ENCODE assay signal across 21 cellular contexts in genomic region chr1:229091721-229092136, GRCh38.
DNase-seq lines count a peak whose midpoint lies in the region; ATAC-seq and TF ChIP-seq lines count a peak whose summit lies in the region.
"Had no signal": no experiment of that assay in that cellular context is flagged by ENCODE, and none has a peak within 500 bp of the region (broad histone marks: within the 10 kb centered on the region; RNA-seq: fewer than 3 reads in every experiment).

No MANE protein-coding gene starts in this region.

- peak overlapping the region; percentile 53 for H4K91ac ChIP-seq in trophoblast cell (ENCODE audit: low read depth, low read length)

- H3K9me3 Mint-ChIP-seq in nephron progenitor cell = peaks cover 8% of the 10 kb centered on the region
- H3K9me3 Mint-ChIP-seq: natural killer cell treated with Interleukin-12 subunit alpha and Interleukin-12 subunit beta and Interleukin-15 and Interleukin-18, amount 100 ng/mL, for 72 hours; stimulated activated effector memory CD8-positive, alpha-beta T cell treated with anti-CD3 and anti-CD28 coated beads, Interleukin-12 subunit alpha, Interleukin-12 subunit beta, amount 100 ng/mL, for 72 hours had no signal

- no peak overlapping the region for H3K27ac Mint-ChIP-seq in nephron progenitor cell
- H3K27ac Mint-ChIP-seq: natural killer cell treated with Interleukin-12 subunit alpha and Interleukin-12 subunit beta and Interleukin-15 and Interleukin-18, amount 100 ng/mL, for 72 hours; stimulated activated effector memory CD8-positive, alpha-beta T cell treated with anti-CD3 and anti-CD28 coated beads, Interleukin-12 subunit alpha, Interleukin-12 subunit beta, amount 100 ng/mL, for 72 hours had no signal

- peak overlapping the region; percentile 72 for H2BK12ac ChIP-seq in trophoblast cell (ENCODE audit: low read length)

- H2BK120ac ChIP-seq in trophoblast cell (ENCODE audit: insufficient read depth, low read length, poor library complexity) = peak overlapping the region; percentile 30

- peaks cover 10% of the 10 kb centered on the region for H3K27me3 Mint-ChIP-seq in nephron progenitor cell (ENCODE audit: low read depth, poor library complexity)

- peak overlapping the region; percentile 45 for H3K14ac ChIP-seq in trophoblast cell (ENCODE audit: low read length)

- H3K4me3 ChIP-seq in BLaER1 treated with 17β-estradiol and CSF1 and Interleukin-3, amounts not matched to agents 10 nM and 100 nM = no peak overlapping the region
- H3K4me3 ChIP-seq in HUES64 (ENCODE audit: low read length) (no peak overlapping the region), trophoblast cell (ENCODE audit: low read depth, low read length) (no peak overlapping the region), Karpas-422 (ENCODE audit: low read length) (no peak overlapping the region)
- H3K4me3 ChIP-seq: upper lobe of left lung had no signal

- peak overlapping the region; percentile 22 for H3K18ac ChIP-seq in trophoblast cell (ENCODE audit: low read length)

- DNase-seq in caudate nucleus (lab: John Stamatoyannopoulos, UW) (no peak), trophoblast cell (no peak), Karpas-422 (no peak), nephron progenitor cell (no peak)
- no peak for DNase-seq in stimulated activated naive CD8-positive, alpha-beta T cell treated with anti-CD3 and anti-CD28 coated beads, Interleukin-15, Interleukin-2, amounts not matched to agents 100 U/mL and 50 U/mL, for 24 hours
- DNase-seq: activated CD4-positive, alpha-beta T cell treated with anti-CD3 and anti-CD28 coated beads for 4 hours; activated gamma-delta T cell treated with Interleukin-2 at 50 U/mL for 16 hours; CD8-positive, alpha-beta memory T cell; DND-41; hippocampal formation; kidney glomerular epithelial cell; mesenchymal stem cell; SW 1271; upper lobe of left lung had no signal

- H3K9me3 ChIP-seq in BLaER1 treated with 17β-estradiol and CSF1 and Interleukin-3, amounts not matched to agents 10 nM and 100 nM (replicated peaks in 1 of 11) = peaks cover 0 to 12% (median 8%) of the 10 kb centered on the region in 11 experiments; a peak in 7 of 22 replicates
- H3K9me3 ChIP-seq in HUES64 (ENCODE audit: insufficient read depth, low read depth, low read length) (peaks cover 7% of the 10 kb centered on the region), trophoblast cell (ENCODE audit: insufficient read depth, low read depth, low read length) (no peaks in the 10 kb centered on the region), Karpas-422 (ENCODE audit: low read length) (no peaks in the 10 kb centered on the region)
- H3K9me3 ChIP-seq: upper lobe of left lung had no signal

- H3K36me3 Mint-ChIP-seq in nephron progenitor cell (ENCODE audit: low read depth) = no peaks in the 10 kb centered on the region
- H3K36me3 Mint-ChIP-seq: natural killer cell treated with Interleukin-12 subunit alpha and Interleukin-12 subunit beta and Interleukin-15 and Interleukin-18, amount 100 ng/mL, for 72 hours had no signal

- ATAC-seq in GM18511 (IDR thresholded peaks at IDR 0.05; ENCODE audit: unreplicated experiment) = no peak
- no peak for ATAC-seq in stimulated activated naive CD8-positive, alpha-beta T cell treated with anti-CD3 and anti-CD28 coated beads, Interleukin-15, Interleukin-2, amounts not matched to agents 100 U/mL and 50 U/mL, for 24 hours
- ATAC-seq: natural killer cell treated with Interleukin-12 subunit alpha and Interleukin-12 subunit beta and Interleukin-15 and Interleukin-18, amount 100 ng/mL, for 72 hours; stimulated activated effector memory CD8-positive, alpha-beta T cell treated with anti-CD3 and anti-CD28 coated beads, Interleukin-12 subunit alpha, Interleukin-12 subunit beta, amount 100 ng/mL, for 72 hours had no signal

- H3K4me2 ChIP-seq in BLaER1 treated with 17β-estradiol and CSF1 and Interleukin-3, amounts not matched to agents 10 nM and 100 nM = peak overlapping the region in 7 of 11 experiments; percentile 48 to 68 (median 60); a peak in 11 of 22 replicates
- H3K4me2 ChIP-seq in trophoblast cell (ENCODE audit: low read length) (no peak overlapping the region), Karpas-422 (ENCODE audit: low read depth, low read length, poor library complexity, severe bottlenecking) (no peak overlapping the region)
- H3K4me2 ChIP-seq: KMS-11 had no signal

- H3K23ac ChIP-seq in trophoblast cell (ENCODE audit: low read length) = no peak overlapping the region

- H3K9me2 ChIP-seq in Karpas-422 (replicated peaks; ENCODE audit: insufficient read depth, low read length) = no peaks in the 10 kb centered on the region

- peak overlapping the region; percentile 8 for H4K8ac ChIP-seq in trophoblast cell (ENCODE audit: low read depth, low read length)

- no peak overlapping the region for H2BK5ac ChIP-seq in trophoblast cell (ENCODE audit: low read depth, low read length, poor library complexity)

- no peak overlapping the region for H4K12ac ChIP-seq in trophoblast cell (ENCODE audit: low read depth, low read length)

- H2AK5ac ChIP-seq in trophoblast cell (ENCODE audit: low read length) = peak overlapping the region; percentile 70

- H4K20me1 ChIP-seq in BLaER1 treated with 17β-estradiol and CSF1 and Interleukin-3, amounts not matched to agents 10 nM and 100 nM = no peaks in the 10 kb centered on the region
- no peaks in the 10 kb centered on the region for H4K20me1 ChIP-seq in Karpas-422 (ENCODE audit: insufficient read depth, low read depth, low read length)

- H3K4me3 Mint-ChIP-seq in nephron progenitor cell = no peak overlapping the region
- H3K4me3 Mint-ChIP-seq: CD8-positive, alpha-beta memory T cell; natural killer cell treated with Interleukin-12 subunit alpha and Interleukin-12 subunit beta and Interleukin-15 and Interleukin-18, amount 100 ng/mL, for 72 hours; stimulated activated effector memory CD8-positive, alpha-beta T cell treated with anti-CD3 and anti-CD28 coated beads, Interleukin-12 subunit alpha, Interleukin-12 subunit beta, amount 100 ng/mL, for 72 hours had no signal

- H3K79me1 ChIP-seq in trophoblast cell (ENCODE audit: low read length) = peaks cover 35% of the 10 kb centered on the region

- 78% methylated on average over 7 of the region's 7 CpGs for WGBS in HUES64
- WGBS in trophoblast cell (ENCODE audit: extremely low coverage, insufficient coverage, insufficient read length) = no CpG with 5 or more reads among the region's 7 CpGs

- H3K4me1 Mint-ChIP-seq in nephron progenitor cell = peaks cover 60% of the 10 kb centered on the region
- H3K4me1 Mint-ChIP-seq: stimulated activated effector memory CD8-positive, alpha-beta T cell treated with anti-CD3 and anti-CD28 coated beads, Interleukin-12 subunit alpha, Interleukin-12 subunit beta, amount 100 ng/mL, for 72 hours had no signal

- no peaks in the 10 kb centered on the region for H3K27me3 ChIP-seq in BLaER1 treated with 17β-estradiol and CSF1 and Interleukin-3, amounts not matched to agents 10 nM and 100 nM
- H3K27me3 ChIP-seq in HUES64 (ENCODE audit: insufficient read depth, low read length) (no peaks in the 10 kb centered on the region), trophoblast cell (ENCODE audit: insufficient read depth, low read length) (no peaks in the 10 kb centered on the region), Karpas-422 (ENCODE audit: low read length) (no peaks in the 10 kb centered on the region)
- H3K27me3 ChIP-seq: upper lobe of left lung had no signal

- no peak overlapping the region for H3K9ac ChIP-seq in BLaER1 treated with 17β-estradiol and CSF1 and Interleukin-3, amounts not matched to agents 10 nM and 100 nM
- H3K9ac ChIP-seq in HUES64 (ENCODE audit: low read depth, low read length) (no peak overlapping the region), trophoblast cell (ENCODE audit: low read length) (no peak overlapping the region), Karpas-422 (ENCODE audit: low read length) (no peak overlapping the region)
- H3K9ac ChIP-seq: KMS-11 had no signal

- no peak overlapping the region for H3K27ac ChIP-seq in BLaER1 treated with 17β-estradiol and CSF1 and Interleukin-3, amounts not matched to agents 10 nM and 100 nM
- H3K27ac ChIP-seq in HUES64 (ENCODE audit: low read depth, low read length) = peak overlapping the region; percentile 93
- H3K27ac ChIP-seq in caudate nucleus (ENCODE audit: low read depth, low read length) = peak overlapping the region; percentile 50
- no peak overlapping the region for H3K27ac ChIP-seq in trophoblast cell (ENCODE audit: low read depth, low read length)
- H3K27ac ChIP-seq in Karpas-422 (ENCODE audit: low read length) = no peak overlapping the region
- H3K27ac ChIP-seq: KMS-11, RWPE1 had no signal

- H3K79me2 ChIP-seq in trophoblast cell (ENCODE audit: control insufficient read depth, insufficient read depth, low read length, poor library complexity) (peaks cover 5% of the 10 kb centered on the region), Karpas-422 (ENCODE audit: low read length) (no peaks in the 10 kb centered on the region)

- no peak for TF ChIP-seq CTCF in nephron progenitor cell (IDR thresholded peaks at IDR 0.05)

- H2AFZ ChIP-seq in trophoblast cell (ENCODE audit: insufficient read depth, low read length, poor library complexity) (no peak overlapping the region), Karpas-422 (ENCODE audit: low read length) (no peak overlapping the region)

- H3K36me3 ChIP-seq in BLaER1 treated with 17β-estradiol and CSF1 and Interleukin-3, amounts not matched to agents 10 nM and 100 nM = no peaks in the 10 kb centered on the region
- H3K36me3 ChIP-seq in HUES64 (ENCODE audit: insufficient read depth, low read length) (no peaks in the 10 kb centered on the region), trophoblast cell (ENCODE audit: control insufficient read depth in 1 of 2, insufficient read depth in 2 of 2, low read length in 2 of 2) (no peaks in the 10 kb centered on the region), Karpas-422 (ENCODE audit: insufficient read depth, low read length) (no peaks in the 10 kb centered on the region)
- H3K36me3 ChIP-seq: upper lobe of left lung had no signal

- no peak overlapping the region for H3K4ac ChIP-seq in trophoblast cell (ENCODE audit: low read depth, low read length)

- peaks cover 11 to 24% (median 20%) of the 10 kb centered on the region in 10 experiments; a peak in 18 of 20 replicates for H3K4me1 ChIP-seq in BLaER1 treated with 17β-estradiol and CSF1 and Interleukin-3, amounts not matched to agents 10 nM and 100 nM
- H3K4me1 ChIP-seq in HUES64 (ENCODE audit: insufficient read depth, low read length) (peaks cover 40% of the 10 kb centered on the region), trophoblast cell (ENCODE audit: control insufficient read depth in 1 of 2, insufficient read depth in 2 of 2, low read length in 2 of 2) (peaks cover 13 to 27% of the 10 kb centered on the region in 2 experiments), Karpas-422 (ENCODE audit: low read length) (peaks cover 9% of the 10 kb centered on the region; the same call in 1 of the 2 replicates)

Comparison
In these comparisons a context has a peak if more than half of its experiments do, and no peak if none do; other contexts are left out.
1. H3K27ac ChIP-seq: peak in HUES64 (single experiment) and caudate nucleus (single experiment); none in BLaER1 treated with 17β-estradiol and CSF1 and Interleukin-3, amounts not matched to agents 10 nM and 100 nM (0 of 11), trophoblast cell (single experiment) and Karpas-422 (single experiment).
2. H3K4me2 ChIP-seq: peak in BLaER1 treated with 17β-estradiol and CSF1 and Interleukin-3, amounts not matched to agents 10 nM and 100 nM (7 of 11); none in trophoblast cell (single experiment) and Karpas-422 (single experiment).